In genomic region chr3:56795097-56795806, GRCh38 we compare ENCODE assay signal across 1 cellular context.
A peak's percentile ranks its signal among the peaks of the same experiment; 100 is the strongest.
TF ChIP-seq lines count a peak whose summit lies in the region.

No MANE protein-coding gene starts in this region.

TF ChIP-seq in IMR-90, 13 proteins besides CTCF, POLR2A, EP300 and RAD21:
- TF ChIP-seq ELK1 (IDR thresholded peaks at IDR 0.05; ENCODE audit: borderline replicate concordance, low read depth, low read length) = no peak
- TF ChIP-seq CEBPB (IDR thresholded peaks at IDR 0.05; ENCODE audit: low read depth, low read length) = 0 out of 2 replicates have a peak, but pooled peaks have one; percentile 8
- TF ChIP-seq MAZ (IDR thresholded peaks at IDR 0.05; ENCODE audit: borderline replicate concordance, low read depth, low read length) = no peak
- no peak for TF ChIP-seq RFX5 (IDR thresholded peaks at IDR 0.05; ENCODE audit: low read depth, low read length)
- TF ChIP-seq RCOR1 (IDR thresholded peaks at IDR 0.05; ENCODE audit: insufficient replicate concordance, low read length) = no peak
